9 cellular contexts compared by ENCODE assay signal in genomic region chr1:160032165-160032827, GRCh38. TPM values are rescaled to one million over a fixed set of nuclear protein-coding genes. Genes with fewer than 3 reads are reported as not detected.
A peak's percentile ranks its signal among the peaks of the same experiment; 100 is the strongest.
DNase-seq lines count a peak whose midpoint lies in the region; ATAC-seq and TF ChIP-seq lines count a peak whose summit lies in the region.
"Had no signal": no experiment of that assay in that cellular context is flagged by ENCODE, and none has a peak within 500 bp of the region (broad histone marks: within the 10 kb centered on the region; RNA-seq: fewer than 3 reads in every experiment).

No MANE protein-coding gene starts in this region.

- H3K4me2 ChIP-seq in BLaER1: peak overlapping the region; percentile 93

- H3K36me3 ChIP-seq in BLaER1 (no peaks in the 10 kb centered on the region), NT2/D1 (ENCODE audit: insufficient read depth, insufficient read length, low read length) (no peaks in the 10 kb centered on the region), lung (ENCODE audit: control insufficient read depth in 2 of 2, insufficient read depth in 2 of 2, low read length in 2 of 2) (no peaks in the 10 kb centered on the region)

- ATAC-seq in GM19455 (IDR thresholded peaks at IDR 0.05; ENCODE audit: unreplicated experiment) (peak; percentile 29), lung (ENCODE audit: insufficient read depth, low FRiP score) (peak; percentile 6), GM18861 (IDR thresholded peaks at IDR 0.05; ENCODE audit: unreplicated experiment) (no peak)

- H3K27me3 Mint-ChIP-seq in type B pancreatic cell: peaks cover 18% of the 10 kb centered on the region

- H4K20me1 ChIP-seq in BLaER1: peaks cover 14% of the 10 kb centered on the region; the same call in 1 of the 2 replicates

- no peaks in the 10 kb centered on the region for H3K9me3 Mint-ChIP-seq in type B pancreatic cell

- H3K36me3 Mint-ChIP-seq in type B pancreatic cell: no peaks in the 10 kb centered on the region

- H3K27ac ChIP-seq in BLaER1: peak overlapping the region; percentile 68
- H3K27ac ChIP-seq in lung (ENCODE audit: low read depth in 1 of 2, low read length in 1 of 2): peak overlapping the region; percentile 71 to 87

- H3K9ac ChIP-seq in BLaER1: peak overlapping the region; percentile 78
- peak overlapping the region; percentile 79 for H3K9ac ChIP-seq in NT2/D1 (ENCODE audit: insufficient read length, low read depth)

- H3K4me3 ChIP-seq in BLaER1: peak overlapping the region; percentile 81
- H3K4me3 ChIP-seq in NT2/D1 (ENCODE audit: insufficient read length, low read depth): peak overlapping the region; percentile 98
- peak overlapping the region; percentile 67 for H3K4me3 ChIP-seq in lung

- H3K9me3 ChIP-seq in BLaER1: no peaks in the 10 kb centered on the region
- H3K9me3 ChIP-seq in NT2/D1 (ENCODE audit: insufficient read depth, low read length): no peaks in the 10 kb centered on the region
- H3K9me3 ChIP-seq in lung (ENCODE audit: control insufficient read depth in 2 of 2, insufficient read depth in 1 of 2, low read length in 1 of 2): no peaks in the 10 kb centered on the region

- peaks cover 18% of the 10 kb centered on the region for H3K4me1 Mint-ChIP-seq in type B pancreatic cell (ENCODE audit: unreplicated experiment)

- H3K4me1 ChIP-seq in BLaER1 (peaks cover 34% of the 10 kb centered on the region), NT2/D1 (ENCODE audit: insufficient read depth, insufficient read length) (no peaks in the 10 kb centered on the region), lung (ENCODE audit: control insufficient read depth in 2 of 2, insufficient read depth in 2 of 2, low read length in 2 of 2) (peaks cover 2 to 15% of the 10 kb centered on the region in 2 donors)

- H3K27me3 ChIP-seq in BLaER1 (no peaks in the 10 kb centered on the region; the same call in 1 of the 2 replicates), NT2/D1 (ENCODE audit: insufficient read depth, insufficient read length) (no peaks in the 10 kb centered on the region), lung (ENCODE audit: control insufficient read depth, insufficient read depth) (no peaks in the 10 kb centered on the region)

- no peak for TF ChIP-seq CTCF in lung (IDR thresholded peaks at IDR 0.05; ENCODE audit: control extremely low read depth, extremely low read depth)
- TF ChIP-seq CTCF in type B pancreatic cell (conservative IDR thresholded peaks at IDR 0.05): no peak

- H3K27ac Mint-ChIP-seq in type B pancreatic cell: peak overlapping the region; percentile 88

- DNase-seq in NT2/D1 (ENCODE audit: low read depth, low spot score) (no peak), cerebellum (ENCODE audit: low spot score) (peak; percentile 35), lung (ENCODE audit: low spot score) (no peak), type B pancreatic cell (ENCODE audit: extremely low spot score, unreplicated experiment) (no peak)
- DNase-seq in stimulated activated CD4-positive, alpha-beta T cell treated with anti-CD3 and anti-CD28 coated beads, Interleukin-1b, Interleukin-23, amount 100 ng/mL, for 48 hours: no peak

- H3K4me3 Mint-ChIP-seq in type B pancreatic cell: peak overlapping the region; percentile 96

- WGBS in lung, 2 donors: 2% methylated on average over 18 of the region's 18 CpGs

RNA-seq across cellular contexts. Expression of gene PIGM, which starts 0.5 kb away (rescaled TPM):
- total RNA-seq in cerebellum (8.7 TPM), lung (1 to 10 TPM; 7.5 to 9.1 TPM), type B pancreatic cell (ENCODE audit: low replicate concordance) (9.4 and 12.0 TPM in 2 replicates)
- 1 to 10 TPM; 3.7 to 3.9 TPM for polyA plus RNA-seq in lung

RNA-seq across cellular contexts. Expression of gene KCNJ10, which starts 37.7 kb away (rescaled TPM):
- total RNA-seq in cerebellum: 3.4 TPM
- total RNA-seq in lung: under 1 TPM; 0.09 to 0.37 TPM
- under 1 TPM; 0.02 to 0.10 TPM for polyA plus RNA-seq in lung
- not detected in 2 replicates for total RNA-seq in type B pancreatic cell (ENCODE audit: low replicate concordance)
- total RNA-seq: NCI-H460 had no signal

RNA-seq across cellular contexts. Expression of gene KCNJ9, which starts 49.0 kb away (rescaled TPM):
- total RNA-seq in cerebellum (12.0 TPM), lung (not detected), type B pancreatic cell (ENCODE audit: low replicate concordance) (not detected in 2 replicates)
- polyA plus RNA-seq in lung: not detected
- total RNA-seq: NCI-H460 had no signal

Comparison
In these comparisons a context has a peak if more than half of its experiments do, and no peak if none do; other contexts are left out.
1. RNA of gene KCNJ9, which starts 49.0 kb away (total RNA-seq): 12.0 TPM in cerebellum (single experiment); not detected in type B pancreatic cell and not detected in lung; every median in the first group is over 10 times any median in the second.
2. Peak in every context shown above with its lines, with median percentiles within 50 percentile points of each other: H3K4me3 ChIP-seq.